Comparison of ENCODE assay signal across 23 cellular contexts in the genomic region with DNA sequence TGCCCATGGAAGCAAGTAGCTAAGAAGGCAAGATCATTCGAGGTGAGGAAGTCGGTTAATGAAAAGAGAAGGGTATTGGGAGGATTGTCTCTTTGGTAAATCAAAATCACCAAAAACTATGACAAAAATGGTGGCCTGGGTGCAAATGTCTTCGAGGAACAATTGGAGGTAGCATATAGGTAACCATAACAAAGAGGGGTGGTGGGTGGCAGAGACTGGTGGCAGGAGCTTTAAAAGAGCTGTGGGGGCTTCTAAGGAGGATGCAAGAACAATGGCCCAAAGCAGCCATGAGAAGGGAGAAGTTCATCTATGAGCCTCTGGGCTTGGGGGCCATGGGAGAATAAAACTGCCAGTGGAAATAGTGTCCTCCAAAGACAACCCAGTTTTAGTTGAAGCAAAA.
DNase-seq lines count a peak whose midpoint lies in the region; ATAC-seq and TF ChIP-seq lines count a peak whose summit lies in the region.
"Had no signal": no experiment of that assay in that cellular context is flagged by ENCODE, and none has a peak within 500 bp of the region (broad histone marks: within the 10 kb centered on the region; RNA-seq: fewer than 3 reads in every experiment).

No MANE protein-coding gene starts in this region.

- no peak overlapping the region for H3K27ac ChIP-seq in Karpas-422 (ENCODE audit: low read length)
- H3K27ac ChIP-seq: BLaER1 had no signal

- no peak overlapping the region for H3K4me2 ChIP-seq in Karpas-422 (ENCODE audit: low read depth, low read length, poor library complexity, severe bottlenecking)
- H3K4me2 ChIP-seq: BLaER1 had no signal

- H3K79me2 ChIP-seq in Karpas-422 (ENCODE audit: low read length) = no peaks in the 10 kb centered on the region

- H3K9me2 ChIP-seq in Karpas-422 (replicated peaks; ENCODE audit: insufficient read depth, low read length) = no peaks in the 10 kb centered on the region

- H3K9me3 ChIP-seq in Karpas-422 (ENCODE audit: low read length) = no peaks in the 10 kb centered on the region
- H3K9me3 ChIP-seq: BE2C, BLaER1 had no signal

- ATAC-seq in GM18498 (IDR thresholded peaks at IDR 0.05; ENCODE audit: unreplicated experiment) = no peak
- no peak for ATAC-seq in GM18907 (IDR thresholded peaks at IDR 0.05; ENCODE audit: unreplicated experiment)
- ATAC-seq: GM12878 had no signal

- H3K36me3 Mint-ChIP-seq in osteocyte (ENCODE audit: unreplicated experiment) = no peaks in the 10 kb centered on the region
- H3K36me3 Mint-ChIP-seq: CD14-positive monocyte; CD4-positive, alpha-beta memory T cell; CD4-positive, CD25-positive, alpha-beta regulatory T cell; CD8-positive, alpha-beta memory T cell had no signal

- no peaks in the 10 kb centered on the region for H3K27me3 ChIP-seq in Karpas-422 (ENCODE audit: low read length)
- H3K27me3 ChIP-seq: BE2C, BLaER1 had no signal

- peaks cover 21% of the 10 kb centered on the region for H3K27me3 Mint-ChIP-seq in osteocyte (ENCODE audit: unreplicated experiment)
- H3K27me3 Mint-ChIP-seq: CD4-positive, CD25-positive, alpha-beta regulatory T cell; CD8-positive, alpha-beta memory T cell had no signal

- no peaks in the 10 kb centered on the region for H3K4me1 Mint-ChIP-seq in osteocyte (ENCODE audit: unreplicated experiment)
- H3K4me1 Mint-ChIP-seq: CD14-positive monocyte; CD4-positive, alpha-beta memory T cell; CD4-positive, CD25-positive, alpha-beta regulatory T cell; CD8-positive, alpha-beta memory T cell had no signal

- no peaks in the 10 kb centered on the region for H3K9me3 Mint-ChIP-seq in osteocyte (ENCODE audit: unreplicated experiment)
- H3K9me3 Mint-ChIP-seq: CD4-positive, alpha-beta memory T cell; CD8-positive, alpha-beta memory T cell had no signal

- H3K4me1 ChIP-seq in Karpas-422 (ENCODE audit: low read length) = no peaks in the 10 kb centered on the region
- H3K4me1 ChIP-seq: BE2C, BLaER1 had no signal

- DNase-seq in ecto neural progenitor cell (ENCODE audit: low spot score) = peak; percentile 17
- peak; percentile 34 for DNase-seq in osteocyte (ENCODE audit: extremely low spot score, unreplicated experiment)
- no peak for DNase-seq in Karpas-422
- DNase-seq: 8988T; ACHN; BE2C; C1 segment of cervical spinal cord; CD4-positive, alpha-beta memory T cell; CD4-positive, CD25-positive, alpha-beta regulatory T cell; CD8-positive, alpha-beta memory T cell; COR-L47; DMS 273 treated with DMSO at 0.1 percent for 48 hours; DMS153; DMS53; DMS79; DND-41; EL; GDM1 had no signal

- H3K36me3 ChIP-seq in Karpas-422 (ENCODE audit: insufficient read depth, low read length) = no peaks in the 10 kb centered on the region
- H3K36me3 ChIP-seq: BE2C, BLaER1 had no signal

- no peak overlapping the region for H3K4me3 Mint-ChIP-seq in osteocyte (ENCODE audit: unreplicated experiment)
- H3K4me3 Mint-ChIP-seq: CD14-positive monocyte; CD4-positive, alpha-beta memory T cell; CD4-positive, CD25-positive, alpha-beta regulatory T cell; CD8-positive, alpha-beta memory T cell had no signal

- no peak for TF ChIP-seq CTCF in osteocyte (IDR thresholded peaks at IDR 0.05)

- no peak overlapping the region for H3K4me3 ChIP-seq in Karpas-422 (ENCODE audit: low read length)
- H3K4me3 ChIP-seq: BLaER1, GM12878 had no signal

- no peak overlapping the region for H2AFZ ChIP-seq in Karpas-422 (ENCODE audit: low read length)

- no peak overlapping the region for H3K9ac ChIP-seq in Karpas-422 (ENCODE audit: low read length)
- H3K9ac ChIP-seq: BLaER1 had no signal

- no peak overlapping the region for H3K27ac Mint-ChIP-seq in osteocyte (ENCODE audit: unreplicated experiment)
- H3K27ac Mint-ChIP-seq: CD14-positive monocyte; CD4-positive, alpha-beta memory T cell; CD4-positive, CD25-positive, alpha-beta regulatory T cell; CD8-positive, alpha-beta memory T cell had no signal

- H4K20me1 ChIP-seq in Karpas-422 (ENCODE audit: insufficient read depth, low read depth, low read length) = no peaks in the 10 kb centered on the region
- H4K20me1 ChIP-seq: BLaER1 had no signal
